In the genomic region with DNA sequence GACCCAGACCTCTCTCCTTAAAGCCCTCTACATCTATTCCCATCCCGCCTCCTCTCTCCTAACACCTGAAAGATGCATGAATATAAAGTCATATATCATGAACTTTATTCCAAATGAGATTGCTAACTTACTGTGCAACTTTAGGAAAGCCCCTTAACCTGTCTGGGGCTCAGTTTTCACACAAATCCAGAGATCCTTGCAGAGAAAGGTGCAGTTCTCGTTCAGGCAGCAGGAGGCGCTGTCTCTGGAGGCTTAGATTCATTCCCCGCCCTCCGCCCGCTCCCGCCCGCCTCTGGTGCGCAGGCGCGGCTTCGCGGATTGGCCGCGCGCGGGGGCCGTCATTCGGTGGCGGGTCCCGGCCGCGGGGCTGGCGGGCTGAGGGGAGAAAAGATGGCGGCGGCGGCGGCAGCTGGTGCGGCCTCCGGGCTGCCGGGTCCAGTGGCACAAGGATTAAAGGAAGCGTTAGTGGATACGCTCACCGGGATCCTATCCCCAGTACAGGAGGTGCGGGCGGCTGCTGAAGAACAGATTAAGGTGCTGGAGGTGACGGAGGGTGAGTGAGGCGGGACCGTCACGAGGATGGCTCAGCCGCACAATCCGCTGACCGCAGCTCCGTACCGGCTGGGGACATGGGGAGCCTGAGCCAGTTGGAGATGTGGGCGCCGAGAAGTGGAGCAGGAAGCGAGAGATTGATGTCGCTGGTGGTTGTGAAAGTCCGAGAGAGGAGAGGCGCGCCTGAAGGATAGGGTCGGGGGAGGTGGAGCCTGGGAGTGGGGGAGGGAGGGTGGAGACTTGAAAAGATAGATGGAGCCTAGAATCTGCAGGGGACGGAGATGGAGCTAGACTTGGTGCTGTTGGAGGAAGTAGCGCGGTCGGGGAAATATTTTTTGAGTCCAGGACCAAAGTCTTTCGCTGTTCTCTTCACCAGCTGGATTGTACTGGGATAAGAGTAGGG, we compare ENCODE assay signal across 8 cellular contexts. TPM values are rescaled to one million over a fixed set of nuclear protein-coding genes. Genes with fewer than 3 reads are reported as not detected.
A peak's percentile ranks its signal among the peaks of the same experiment; 100 is the strongest.
DNase-seq lines count a peak whose midpoint lies in the region; ATAC-seq and TF ChIP-seq lines count a peak whose summit lies in the region.

A gene (plus strand): TSS at position 338 of the 955 bp plus-strand sequence. CDS start 53 bp downstream, at position 391.

- H3K4me1 Mint-ChIP-seq in activated B cell treated with CpG ODN at 0.5 μM for 24 hours (peaks cover 42% of the 10 kb centered on the region), immature natural killer cell (peaks cover 35 to 44% of the 10 kb centered on the region in 2 donors)

- H3K27me3 Mint-ChIP-seq in activated B cell treated with CpG ODN at 0.5 μM for 24 hours (no peaks in the 10 kb centered on the region), immature natural killer cell (ENCODE audit: low read depth in 3 of 3) (peaks cover 4 to 6% (median 5%) of the 10 kb centered on the region in 3 donors)

- peak; percentile 85 for TF ChIP-seq CTCF in AG09309 (IDR thresholded peaks at IDR 0.05; ENCODE audit: control insufficient read depth, insufficient read depth, low read depth, low read length, missing control alignments)
- TF ChIP-seq CTCF in activated B cell treated with CpG ODN at 0.5 μM for 24 hours (IDR thresholded peaks at IDR 0.05), result peak; percentile 35
- TF ChIP-seq CTCF in cardiac fibroblast (IDR thresholded peaks at IDR 0.05; ENCODE audit: low read depth, low read length), result peak; percentile 83

- H3K36me3 Mint-ChIP-seq in activated B cell treated with CpG ODN at 0.5 μM for 24 hours (ENCODE audit: low read depth) (peaks cover 4% of the 10 kb centered on the region), immature natural killer cell (no peaks in the 10 kb centered on the region)

- DNase-seq in AG09309 (ENCODE audit: low read depth) (peak; percentile 61), NCI-H345 (lab: John Stamatoyannopoulos, UW) (peak; percentile 95), activated B cell treated with CpG ODN at 0.5 μM for 24 hours (peak; percentile 95), cardiac fibroblast (ENCODE audit: low read depth in 2 of 2) (peak; percentile 96), immature natural killer cell (peak; percentile 94), smooth muscle cell of the brain vasculature (ENCODE audit: low read depth, low spot score) (peak; percentile 90)

- intact Hi-C loops in activated B cell treated with CpG ODN at 0.5 μM for 24 hours (cut with micrococcal nuclease), result loop anchor here (1.0 to 5.0 kb wide), 3 partner anchors 53 to 143 kb away; a partner anchor contains a TSS

- CTCF ChIA-PET in activated B cell treated with CpG ODN at 0.5 μM for 24 hours (lab: Charles Lee), result interaction anchor here (0.6 to 1.0 kb wide), 4 partner anchors 13 to 522 kb away, joined by 3 to 4 read pairs (median 4); a partner anchor contains a TSS

- H3K4me3 ChIP-seq in AG09309 (ENCODE audit: control insufficient read depth, low read depth, low read length) (peak within 1 kb of the TSS; percentile 99), cardiac fibroblast (replicated peaks in 1 of 2; ENCODE audit: low read depth in 2 of 2, low read length in 2 of 2) (peak within 1 kb of the TSS; percentile 99 to 100)

- H3K27ac Mint-ChIP-seq in activated B cell treated with CpG ODN at 0.5 μM for 24 hours (peak within 1 kb of the TSS; percentile 96), immature natural killer cell (peak within 1 kb of the TSS; percentile 89 to 96 (median 96))

- POLR2A ChIA-PET in activated B cell treated with CpG ODN at 0.5 μM for 24 hours (lab: Charles Lee), result interaction anchor here (0.5 to 1.1 kb wide), 6 partner anchors 9 to 1195 kb away, joined by 3 to 10 read pairs (median 4); a partner anchor contains a TSS

- H3K9me3 Mint-ChIP-seq in activated B cell treated with CpG ODN at 0.5 μM for 24 hours (no peaks in the 10 kb centered on the region), immature natural killer cell (no peaks in the 10 kb centered on the region)

- ATAC-seq in GM18909 (IDR thresholded peaks at IDR 0.05; ENCODE audit: poor library complexity, unreplicated experiment) (peak; percentile 86), HG03159 (IDR thresholded peaks at IDR 0.05; ENCODE audit: unreplicated experiment) (peak; percentile 84), activated B cell treated with CpG ODN at 0.5 μM for 24 hours (ENCODE audit: low read depth) (peak; percentile 94)

- H3K4me3 Mint-ChIP-seq in activated B cell treated with CpG ODN at 0.5 μM for 24 hours (peak within 1 kb of the TSS; percentile 93), immature natural killer cell (peak within 1 kb of the TSS; percentile 90 to 98 (median 92))

RNA-seq across cellular contexts. Expression of the gene that starts here (rescaled TPM):
- total RNA-seq in activated B cell treated with CpG ODN at 0.5 μM for 24 hours, result 45.7 and 48.2 TPM in 2 replicates
- 10 to 100 TPM in 2 of 3 donors, 1 to 10 TPM in 1; 4.9 to 31.5 (median 16.3) TPM for polyA plus RNA-seq in immature natural killer cell

Comparison
In these comparisons a context has a peak if more than half of its experiments do, and no peak if none do; other contexts are left out.
1. Peak in every context shown above with its lines: DNase-seq, ATAC-seq and H3K4me3 ChIP-seq.
2. CTCF ChIP-seq: peak in every context shown above with its lines; median percentile 85 in AG09309; 83 in cardiac fibroblast; 35 in activated B cell treated with CpG ODN at 0.5 μM for 24 hours.